ENCODE assay signal across 8 cellular contexts in genomic region chr6:107115695-107116327, GRCh38. TPM values are rescaled to one million over a fixed set of nuclear protein-coding genes. Genes with fewer than 3 reads are reported as not detected.
DNase-seq lines count a peak whose midpoint lies in the region; ATAC-seq and TF ChIP-seq lines count a peak whose summit lies in the region.

No MANE protein-coding gene starts in this region.

- H3K27ac ChIP-seq in osteoblast (ENCODE audit: low read depth, low read length), result no peak overlapping the region

- peaks cover 5% of the 10 kb centered on the region for H3K27me3 Mint-ChIP-seq in activated T-helper 2 cell treated with anti-CD3 and anti-CD28 coated beads, Interferon-gamma antibody, Interleukin-2, Interleukin-4, amounts not matched to agents 10 μg/mL and 5 μg/mL and 100 μg/mL, durations not matched to agents 14 hours and 24 hours and 36 hours (ENCODE audit: low read depth)

- DNase-seq in GM06990 (ENCODE audit: extremely low read depth, insufficient read length) (peak; percentile 62), NCI-H748 treated with DMSO at 0.1 percent for 48 hours (lab: John Stamatoyannopoulos, UW) (peak; percentile 54), glomerular visceral epithelial cell (ENCODE audit: extremely low spot score) (peak; percentile 54), osteoblast (ENCODE audit: insufficient read length, low spot score, missing footprints) (peak; percentile 92), OCI-M2 (lab: John Stamatoyannopoulos, UW; ENCODE audit: unreplicated experiment) (no peak)
- DNase-seq in activated T-helper 2 cell treated with anti-CD3 and anti-CD28 coated beads, Interferon-gamma antibody, Interleukin-2, Interleukin-4, amounts not matched to agents 10 μg/mL and 5 μg/mL and 100 μg/mL, durations not matched to agents 14 hours and 24 hours and 36 hours (ENCODE audit: low spot score), result peak; percentile 23

- no peaks in the 10 kb centered on the region for H3K27me3 ChIP-seq in GM06990 (replicated peaks; ENCODE audit: control insufficient read depth, insufficient read depth, low read length)
- peaks cover 22% of the 10 kb centered on the region for H3K27me3 ChIP-seq in osteoblast (ENCODE audit: insufficient read depth, low read length)

- H3K36me3 Mint-ChIP-seq in activated T-helper 2 cell treated with anti-CD3 and anti-CD28 coated beads, Interferon-gamma antibody, Interleukin-2, Interleukin-4, amounts not matched to agents 10 μg/mL and 5 μg/mL and 100 μg/mL, durations not matched to agents 14 hours and 24 hours and 36 hours (ENCODE audit: low read depth), result no peaks in the 10 kb centered on the region

- TF ChIP-seq CTCF in GM06990 (IDR thresholded peaks at IDR 0.05; ENCODE audit: insufficient read depth, low read length, poor library complexity, severe bottlenecking) (no peak), osteoblast (IDR thresholded peaks at IDR 0.05; ENCODE audit: extremely low read depth, low read depth, low read length) (no peak)

- H3K4me3 ChIP-seq in GM06990 (replicated peaks; ENCODE audit: low read depth, low read length), result peak overlapping the region; percentile 64
- H3K4me3 ChIP-seq in osteoblast (ENCODE audit: insufficient read depth, low read length), result peak overlapping the region; percentile 75

- no peaks in the 10 kb centered on the region for H3K79me2 ChIP-seq in osteoblast (ENCODE audit: insufficient read depth, low read length)

- H3K4me2 ChIP-seq in osteoblast (ENCODE audit: insufficient read depth, low read length), result peak overlapping the region; percentile 95

- intact Hi-C loops in activated T-helper 2 cell treated with anti-CD3 and anti-CD28 coated beads, Interferon-gamma antibody, Interleukin-2, Interleukin-4, amounts not matched to agents 10 μg/mL and 5 μg/mL and 100 μg/mL, durations not matched to agents 14 hours and 24 hours and 36 hours (cut with micrococcal nuclease), result loop anchor here (5.0 to 10.0 kb wide), 3 partner anchors 34 to 601 kb away; no protein-coding TSS in a partner anchor

- no peaks in the 10 kb centered on the region for H3K36me3 ChIP-seq in GM06990 (ENCODE audit: control insufficient read depth, insufficient read depth, low read length)
- H3K36me3 ChIP-seq in osteoblast (ENCODE audit: insufficient read depth, low read length), result no peaks in the 10 kb centered on the region

- H3K9me3 ChIP-seq in osteoblast (ENCODE audit: low read depth, low read length), result no peaks in the 10 kb centered on the region

- no peaks in the 10 kb centered on the region for H4K20me1 ChIP-seq in osteoblast (ENCODE audit: insufficient read depth, low read length)

- peaks cover 19% of the 10 kb centered on the region for H3K4me1 Mint-ChIP-seq in activated T-helper 2 cell treated with anti-CD3 and anti-CD28 coated beads, Interferon-gamma antibody, Interleukin-2, Interleukin-4, amounts not matched to agents 10 μg/mL and 5 μg/mL and 100 μg/mL, durations not matched to agents 14 hours and 24 hours and 36 hours (ENCODE audit: low read depth)

- ATAC-seq in HG03135 (IDR thresholded peaks at IDR 0.05; ENCODE audit: unreplicated experiment) (peak; percentile 30), GM18498 (IDR thresholded peaks at IDR 0.05; ENCODE audit: unreplicated experiment) (no peak)

- H3K9me3 Mint-ChIP-seq in activated T-helper 2 cell treated with anti-CD3 and anti-CD28 coated beads, Interferon-gamma antibody, Interleukin-2, Interleukin-4, amounts not matched to agents 10 μg/mL and 5 μg/mL and 100 μg/mL, durations not matched to agents 14 hours and 24 hours and 36 hours, result no peaks in the 10 kb centered on the region

- peak overlapping the region; percentile 80 for H3K27ac Mint-ChIP-seq in activated T-helper 2 cell treated with anti-CD3 and anti-CD28 coated beads, Interferon-gamma antibody, Interleukin-2, Interleukin-4, amounts not matched to agents 10 μg/mL and 5 μg/mL and 100 μg/mL, durations not matched to agents 14 hours and 24 hours and 36 hours

- H2AFZ ChIP-seq in osteoblast (ENCODE audit: low read length), result peak overlapping the region; percentile 80

- peak overlapping the region; percentile 80 for H3K4me3 Mint-ChIP-seq in activated T-helper 2 cell treated with anti-CD3 and anti-CD28 coated beads, Interferon-gamma antibody, Interleukin-2, Interleukin-4, amounts not matched to agents 10 μg/mL and 5 μg/mL and 100 μg/mL, durations not matched to agents 14 hours and 24 hours and 36 hours (ENCODE audit: low read depth)

- peaks cover 12% of the 10 kb centered on the region for H3K4me1 ChIP-seq in osteoblast (ENCODE audit: insufficient read depth, low read length)

RNA-seq across cellular contexts. Expression of gene BEND3, which starts 0.5 kb away (rescaled TPM):
- 15.2 and 15.9 TPM in 2 replicates for total RNA-seq in activated T-helper 2 cell treated with anti-CD3 and anti-CD28 coated beads, Interferon-gamma antibody, Interleukin-2, Interleukin-4, amounts not matched to agents 10 μg/mL and 5 μg/mL and 100 μg/mL, durations not matched to agents 14 hours and 24 hours and 36 hours
- 3.2 and 3.6 TPM in 2 replicates for total RNA-seq in osteoblast
